Comparison of ENCODE assay signal across 1 cellular context in the genomic region with DNA sequence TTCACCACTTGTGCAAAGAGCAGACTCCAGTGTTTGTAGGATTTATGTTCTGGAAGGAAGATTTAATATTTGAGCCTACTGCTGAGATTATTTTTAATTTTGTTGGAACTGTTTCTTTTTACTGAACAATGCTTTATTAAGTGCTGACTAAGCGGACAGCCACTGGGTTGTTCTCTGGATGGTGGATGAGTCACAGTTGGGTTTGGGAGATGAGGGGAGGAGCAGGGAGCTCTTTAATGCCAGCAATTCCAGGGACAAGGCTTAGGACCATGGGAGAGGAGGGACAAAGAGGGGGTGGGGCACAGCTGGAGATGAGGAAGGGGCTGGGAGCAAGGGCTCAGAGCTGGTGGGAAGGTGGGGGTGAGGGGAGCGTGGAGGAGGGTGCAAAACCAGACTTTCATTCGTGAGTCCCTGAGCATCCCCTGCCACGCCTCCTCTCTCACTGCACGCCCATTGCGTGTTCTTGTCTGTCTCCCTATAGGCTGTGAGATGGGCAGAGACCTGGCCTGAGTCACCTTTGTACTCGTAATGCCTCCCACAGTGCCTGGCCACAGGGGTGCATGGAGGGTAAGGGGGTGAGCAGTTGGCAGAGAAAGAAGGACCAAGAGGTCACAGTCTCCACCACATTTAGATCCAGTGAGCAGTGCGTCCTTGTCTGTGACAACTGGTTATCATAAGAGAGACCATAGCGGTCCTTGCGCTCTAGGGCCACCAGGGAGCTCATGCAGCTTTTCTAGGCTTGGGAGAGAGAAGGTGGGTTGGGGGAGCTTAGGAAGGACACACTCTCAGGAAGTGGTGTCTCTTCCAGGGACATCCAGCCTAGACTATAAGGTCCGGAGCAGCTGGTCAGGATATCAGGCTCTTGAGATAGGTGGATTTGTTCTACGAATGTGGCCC.
A peak's percentile ranks its signal among the peaks of the same experiment; 100 is the strongest.
TF ChIP-seq lines count a peak whose summit lies in the region.

No MANE protein-coding gene starts in this region.

TF ChIP-seq in HepG2, 621 proteins besides CTCF, POLR2A, EP300 and RAD21:
- TF ChIP-seq IRF2 (CRISPR knock-in tag; IDR thresholded peaks at IDR 0.05) (no peak), XRCC5 (optimal IDR thresholded peaks at IDR 0.05; ENCODE audit: low read length) (peak; percentile 47), ZNF143 (CRISPR knock-in tag; IDR thresholded peaks at IDR 0.05) (no peak), MAFF (IDR thresholded peaks at IDR 0.05; ENCODE audit: low read depth, low read length) (peak; percentile 96), NFKB2 (CRISPR knock-in tag; IDR thresholded peaks at IDR 0.05; ENCODE audit: borderline replicate concordance) (peak; percentile 18; the same call in 1 of the 2 replicates), PHB2 (IDR thresholded peaks at IDR 0.05; ENCODE audit: partially characterized antibody) (no peak), FOSL2 (CRISPR knock-in tag; IDR thresholded peaks at IDR 0.05) (peak; percentile 72), MAFK (conservative IDR thresholded peaks at IDR 0.05 in 1 of 2, IDR thresholded peaks at IDR 0.05 in 1 of 2; ENCODE audit: low read length in 2 of 2) (peak; percentile 97)
- TF ChIP-seq, protein P1, sequence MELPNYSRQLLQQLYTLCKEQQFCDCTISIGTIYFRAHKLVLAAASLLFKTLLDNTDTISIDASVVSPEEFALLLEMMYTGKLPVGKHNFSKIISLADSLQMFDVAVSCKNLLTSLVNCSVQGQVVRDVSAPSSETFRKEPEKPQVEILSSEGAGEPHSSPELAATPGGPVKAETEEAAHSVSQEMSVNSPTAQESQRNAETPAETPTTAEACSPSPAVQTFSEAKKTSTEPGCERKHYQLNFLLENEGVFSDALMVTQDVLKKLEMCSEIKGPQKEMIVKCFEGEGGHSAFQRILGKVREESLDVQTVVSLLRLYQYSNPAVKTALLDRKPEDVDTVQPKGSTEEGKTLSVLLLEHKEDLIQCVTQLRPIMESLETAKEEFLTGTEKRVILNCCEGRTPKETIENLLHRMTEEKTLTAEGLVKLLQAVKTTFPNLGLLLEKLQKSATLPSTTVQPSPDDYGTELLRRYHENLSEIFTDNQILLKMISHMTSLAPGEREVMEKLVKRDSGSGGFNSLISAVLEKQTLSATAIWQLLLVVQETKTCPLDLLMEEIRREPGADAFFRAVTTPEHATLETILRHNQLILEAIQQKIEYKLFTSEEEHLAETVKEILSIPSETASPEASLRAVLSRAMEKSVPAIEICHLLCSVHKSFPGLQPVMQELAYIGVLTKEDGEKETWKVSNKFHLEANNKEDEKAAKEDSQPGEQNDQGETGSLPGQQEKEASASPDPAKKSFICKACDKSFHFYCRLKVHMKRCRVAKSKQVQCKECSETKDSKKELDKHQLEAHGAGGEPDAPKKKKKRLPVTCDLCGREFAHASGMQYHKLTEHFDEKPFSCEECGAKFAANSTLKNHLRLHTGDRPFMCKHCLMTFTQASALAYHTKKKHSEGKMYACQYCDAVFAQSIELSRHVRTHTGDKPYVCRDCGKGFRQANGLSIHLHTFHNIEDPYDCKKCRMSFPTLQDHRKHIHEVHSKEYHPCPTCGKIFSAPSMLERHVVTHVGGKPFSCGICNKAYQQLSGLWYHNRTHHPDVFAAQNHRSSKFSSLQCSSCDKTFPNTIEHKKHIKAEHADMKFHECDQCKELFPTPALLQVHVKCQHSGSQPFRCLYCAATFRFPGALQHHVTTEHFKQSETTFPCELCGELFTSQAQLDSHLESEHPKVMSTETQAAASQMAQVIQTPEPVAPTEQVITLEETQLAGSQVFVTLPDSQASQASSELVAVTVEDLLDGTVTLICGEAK (IDR thresholded peaks at IDR 0.05) = no peak
- TF ChIP-seq, protein P1 (CRISPR knock-in tag; IDR thresholded peaks at IDR 0.05) = peak; percentile 27; the same call in 1 of the 2 replicates
